ENCODE assay signal across 2 cellular contexts in the genomic region with DNA sequence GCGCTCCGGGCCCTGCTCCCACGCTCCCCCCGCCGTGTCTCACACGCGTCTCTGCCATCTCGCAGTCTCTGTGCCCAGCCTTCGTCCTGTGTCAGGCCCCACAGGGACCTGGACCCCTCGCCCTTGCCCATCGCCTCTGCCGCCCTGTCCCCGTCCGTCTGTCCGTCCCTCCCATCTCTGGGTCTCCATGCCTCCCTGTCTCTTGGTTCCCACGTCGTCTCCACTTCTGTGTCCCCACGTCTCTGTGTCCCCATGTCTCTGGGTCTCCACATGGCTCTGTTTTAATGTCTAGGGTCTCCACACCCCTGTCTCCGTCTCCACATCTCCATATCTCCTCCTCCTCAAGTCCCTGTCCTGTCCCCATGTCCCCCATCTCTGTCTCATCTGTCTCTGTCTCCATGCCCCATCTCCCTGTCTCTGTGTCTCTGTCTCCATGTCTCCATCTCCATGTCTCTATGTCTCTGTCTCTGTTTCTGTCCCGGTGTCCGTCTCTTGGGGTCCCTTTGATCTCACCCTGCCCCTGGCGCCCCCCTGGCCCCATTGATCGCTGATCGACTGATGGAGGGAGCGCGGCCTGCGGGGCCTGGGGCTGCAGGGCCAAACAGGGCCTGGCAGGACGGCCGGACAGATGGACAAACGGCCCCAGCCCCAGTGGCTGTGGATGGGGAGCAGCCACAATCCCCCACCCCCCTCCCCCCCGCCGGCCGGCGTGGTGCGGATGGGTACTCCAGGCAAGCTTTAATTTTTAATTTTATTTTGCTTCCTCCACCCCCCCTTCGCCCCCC.
TF ChIP-seq lines count a peak whose summit lies in the region.

No MANE protein-coding gene starts in this region.

TF ChIP-seq in GM23338, 12 proteins besides CTCF, POLR2A, EP300 and RAD21:
- TF ChIP-seq ZNF114 (CRISPR knock-in tag; IDR thresholded peaks at IDR 0.05) (no peak), JUNB (IDR thresholded peaks at IDR 0.05; ENCODE audit: unreplicated experiment) (no peak), EZH2 (IDR thresholded peaks at IDR 0.05; ENCODE audit: low read depth, unreplicated experiment) (peak; percentile 88), ZNF462 (CRISPR knock-in tag; IDR thresholded peaks at IDR 0.05) (no peak), CREB1 (CRISPR knock-in tag; IDR thresholded peaks at IDR 0.05; ENCODE audit: low read depth) (no peak), EZH2phosphoT487 (IDR thresholded peaks at IDR 0.05; ENCODE audit: unreplicated experiment) (no peak)

TF ChIP-seq in K562, 482 proteins besides CTCF, POLR2A, EP300 and RAD21:
- TF ChIP-seq EZH2 (IDR thresholded peaks at IDR 0.05; ENCODE audit: borderline replicate concordance, low read depth, low read length) (peak; percentile 89; the same call in 1 of the 2 replicates), ZBTB17 (CRISPR knock-in tag; IDR thresholded peaks at IDR 0.05) (no peak), ZNF707 (CRISPR knock-in tag; conservative IDR thresholded peaks at IDR 0.05) (no peak)
